ENCODE assay signal across 2 cellular contexts in the genomic region with DNA sequence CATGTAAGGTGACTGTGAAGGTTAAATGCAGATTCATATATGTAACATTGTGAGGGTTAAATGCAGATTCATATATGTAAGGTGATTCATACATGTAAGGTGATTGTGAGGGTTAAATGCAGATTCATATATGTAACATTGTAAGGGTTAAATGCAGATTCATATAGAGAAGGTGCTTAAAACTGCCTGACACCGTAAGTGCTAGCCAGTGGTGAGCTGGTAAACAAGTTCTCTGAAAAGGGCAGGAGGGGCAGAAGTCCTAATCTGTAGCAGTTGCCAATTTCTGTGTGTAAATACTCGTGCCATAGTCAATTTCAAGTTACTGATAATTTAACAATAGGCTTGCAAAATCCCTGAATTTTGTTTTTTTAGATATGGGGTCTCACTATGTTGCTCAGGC.
A peak's percentile ranks its signal among the peaks of the same experiment; 100 is the strongest.
TF ChIP-seq lines count a peak whose summit lies in the region.

No MANE protein-coding gene starts in this region.

TF ChIP-seq in K562, 482 proteins besides CTCF, POLR2A, EP300 and RAD21:
- peak; percentile 87; the same call in 1 of the 2 replicates for TF ChIP-seq ZNF232 (CRISPR knock-in tag; IDR thresholded peaks at IDR 0.05)

TF ChIP-seq in HepG2, 621 proteins besides CTCF, POLR2A, EP300 and RAD21:
- TF ChIP-seq ZNF232 (CRISPR knock-in tag; IDR thresholded peaks at IDR 0.05; ENCODE audit: borderline replicate concordance), result peak; percentile 90; the same call in 1 of the 2 replicates
